2 cellular contexts compared by ENCODE assay signal in the genomic region with DNA sequence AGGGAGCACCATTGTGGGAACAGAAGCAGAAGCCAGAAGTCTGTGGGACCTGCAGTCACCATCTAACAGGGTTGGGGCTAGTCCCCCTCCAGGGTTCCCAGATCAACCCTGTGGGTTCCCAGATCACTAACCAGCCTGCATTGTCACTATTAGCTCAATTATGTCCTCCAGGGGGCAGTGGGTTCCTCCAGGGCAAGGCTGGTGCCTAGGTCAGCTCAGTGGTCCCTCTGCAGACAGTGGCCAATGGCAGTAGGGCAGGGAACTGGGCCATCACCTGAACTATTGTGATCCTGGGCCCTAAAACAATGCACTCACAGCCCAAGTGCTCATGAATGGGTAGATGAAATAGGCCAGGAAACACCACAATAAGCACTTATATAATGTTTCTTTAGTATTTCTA.
TF ChIP-seq lines count a peak whose summit lies in the region.

No MANE protein-coding gene starts in this region.

TF ChIP-seq in IMR-90, 13 proteins besides CTCF, POLR2A, EP300 and RAD21:
- TF ChIP-seq, protein P1, sequence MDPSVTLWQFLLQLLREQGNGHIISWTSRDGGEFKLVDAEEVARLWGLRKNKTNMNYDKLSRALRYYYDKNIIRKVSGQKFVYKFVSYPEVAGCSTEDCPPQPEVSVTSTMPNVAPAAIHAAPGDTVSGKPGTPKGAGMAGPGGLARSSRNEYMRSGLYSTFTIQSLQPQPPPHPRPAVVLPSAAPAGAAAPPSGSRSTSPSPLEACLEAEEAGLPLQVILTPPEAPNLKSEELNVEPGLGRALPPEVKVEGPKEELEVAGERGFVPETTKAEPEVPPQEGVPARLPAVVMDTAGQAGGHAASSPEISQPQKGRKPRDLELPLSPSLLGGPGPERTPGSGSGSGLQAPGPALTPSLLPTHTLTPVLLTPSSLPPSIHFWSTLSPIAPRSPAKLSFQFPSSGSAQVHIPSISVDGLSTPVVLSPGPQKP (IDR thresholded peaks at IDR 0.05; ENCODE audit: borderline replicate concordance, low read depth, low read length) = no peak
- TF ChIP-seq, protein P2, sequence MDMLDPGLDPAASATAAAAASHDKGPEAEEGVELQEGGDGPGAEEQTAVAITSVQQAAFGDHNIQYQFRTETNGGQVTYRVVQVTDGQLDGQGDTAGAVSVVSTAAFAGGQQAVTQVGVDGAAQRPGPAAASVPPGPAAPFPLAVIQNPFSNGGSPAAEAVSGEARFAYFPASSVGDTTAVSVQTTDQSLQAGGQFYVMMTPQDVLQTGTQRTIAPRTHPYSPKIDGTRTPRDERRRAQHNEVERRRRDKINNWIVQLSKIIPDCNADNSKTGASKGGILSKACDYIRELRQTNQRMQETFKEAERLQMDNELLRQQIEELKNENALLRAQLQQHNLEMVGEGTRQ (IDR thresholded peaks at IDR 0.05; ENCODE audit: low read depth, low read length) = no peak
- no peak for TF ChIP-seq MAZ (IDR thresholded peaks at IDR 0.05; ENCODE audit: borderline replicate concordance, low read depth, low read length)
- no peak for TF ChIP-seq MXI1 (IDR thresholded peaks at IDR 0.05; ENCODE audit: borderline replicate concordance, low read depth, low read length)
- TF ChIP-seq NFE2L2 (IDR thresholded peaks at IDR 0.05; ENCODE audit: low read depth, low read length) = no peak
- no peak for TF ChIP-seq CEBPB (IDR thresholded peaks at IDR 0.05; ENCODE audit: low read depth, low read length)
- TF ChIP-seq MAFK (IDR thresholded peaks at IDR 0.05; ENCODE audit: low read depth, low read length) = no peak
- no peak for TF ChIP-seq CHD1 (IDR thresholded peaks at IDR 0.05; ENCODE audit: low read depth, low read length)
- no peak for TF ChIP-seq RCOR1 (IDR thresholded peaks at IDR 0.05; ENCODE audit: insufficient replicate concordance, low read length)
- TF ChIP-seq BHLHE40 (IDR thresholded peaks at IDR 0.05; ENCODE audit: low read depth, low read length) = no peak
- TF ChIP-seq RFX5 (IDR thresholded peaks at IDR 0.05; ENCODE audit: low read depth, low read length) = no peak

TF ChIP-seq in H1, 55 proteins besides CTCF, POLR2A, EP300 and RAD21:
- no peak for TF ChIP-seq BCL11A (IDR thresholded peaks at IDR 0.05; ENCODE audit: low read depth in 2 of 2, low read length in 2 of 2)
- no peak for TF ChIP-seq SP2 (IDR thresholded peaks at IDR 0.05; ENCODE audit: low read length)
- no peak for TF ChIP-seq BACH1 (IDR thresholded peaks at IDR 0.05; ENCODE audit: low read length)
- TF ChIP-seq, protein P3, sequence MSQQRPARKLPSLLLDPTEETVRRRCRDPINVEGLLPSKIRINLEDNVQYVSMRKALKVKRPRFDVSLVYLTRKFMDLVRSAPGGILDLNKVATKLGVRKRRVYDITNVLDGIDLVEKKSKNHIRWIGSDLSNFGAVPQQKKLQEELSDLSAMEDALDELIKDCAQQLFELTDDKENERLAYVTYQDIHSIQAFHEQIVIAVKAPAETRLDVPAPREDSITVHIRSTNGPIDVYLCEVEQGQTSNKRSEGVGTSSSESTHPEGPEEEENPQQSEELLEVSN (IDR thresholded peaks at IDR 0.05) = no peak
- TF ChIP-seq SRF (IDR thresholded peaks at IDR 0.05; ENCODE audit: low read depth, low read length) = no peak
- no peak for TF ChIP-seq RBBP5 (IDR thresholded peaks at IDR 0.05; ENCODE audit: borderline replicate concordance, low read depth, low read length)
- TF ChIP-seq, protein P4, sequence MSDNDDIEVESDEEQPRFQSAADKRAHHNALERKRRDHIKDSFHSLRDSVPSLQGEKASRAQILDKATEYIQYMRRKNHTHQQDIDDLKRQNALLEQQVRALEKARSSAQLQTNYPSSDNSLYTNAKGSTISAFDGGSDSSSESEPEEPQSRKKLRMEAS (IDR thresholded peaks at IDR 0.05) = no peak
- no peak for TF ChIP-seq HDAC6 (IDR thresholded peaks at IDR 0.05; ENCODE audit: low read depth, low read length)
- TF ChIP-seq RFX5 (IDR thresholded peaks at IDR 0.05; ENCODE audit: borderline replicate concordance, low read depth, low read length) = no peak
- TF ChIP-seq, protein P2 (IDR thresholded peaks at IDR 0.05; ENCODE audit: low read length) = no peak
- no peak for TF ChIP-seq YY1 (IDR thresholded peaks at IDR 0.05; ENCODE audit: low read depth, low read length)
- TF ChIP-seq KDM1A (IDR thresholded peaks at IDR 0.05; ENCODE audit: borderline replicate concordance, low read length) = no peak
- TF ChIP-seq CHD1 (IDR thresholded peaks at IDR 0.05; ENCODE audit: low read depth, low read length) = no peak
